Comparison of ENCODE assay signal across 1 cellular context in genomic region chr15:82531496-82532382, GRCh38.
TF ChIP-seq lines count a peak whose summit lies in the region.

No MANE protein-coding gene starts in this region.

TF ChIP-seq in HEK293, 187 proteins besides CTCF, POLR2A, EP300 and RAD21:
- TF ChIP-seq BCL11A (tag by site-specific recombination; IDR thresholded peaks at IDR 0.05; ENCODE audit: low read depth) (no peak), ZNF792 (tag by site-specific recombination; IDR thresholded peaks at IDR 0.05) (no peak), PRDM10 (tag by site-specific recombination; IDR thresholded peaks at IDR 0.05) (peak; percentile 86), GLIS1 (tag by site-specific recombination; IDR thresholded peaks at IDR 0.05) (peak; percentile 9; the same call in 1 of the 2 replicates), REPIN1 (tag by site-specific recombination; IDR thresholded peaks at IDR 0.05; ENCODE audit: low read depth) (no peak), ZNF521 (tag by site-specific recombination; IDR thresholded peaks at IDR 0.05) (no peak), PRDM1 (tag by site-specific recombination; IDR thresholded peaks at IDR 0.05) (peak; percentile 58; the same call in 1 of the 2 replicates), ZNF600 (tag by site-specific recombination; IDR thresholded peaks at IDR 0.05) (0 out of 2 replicates have a peak, but pooled peaks have one; percentile 22), ZNF510 (tag by site-specific recombination; IDR thresholded peaks at IDR 0.05; ENCODE audit: insufficient replicate concordance) (no peak), ZNF274 (IDR thresholded peaks at IDR 0.05; ENCODE audit: low read length) (no peak), ZNF274 (tag by site-specific recombination; IDR thresholded peaks at IDR 0.05; ENCODE audit: borderline replicate concordance) (no peak)
